1 cellular context compared by ENCODE assay signal in genomic region chr22:45424241-45424731, GRCh38.
TF ChIP-seq lines count a peak whose summit lies in the region.

No MANE protein-coding gene starts in this region.

TF ChIP-seq in GM23338, 12 proteins besides CTCF, POLR2A, EP300 and RAD21 (continued from another document):
- no peak for TF ChIP-seq JUNB (IDR thresholded peaks at IDR 0.05; ENCODE audit: unreplicated experiment)
TF ChIP-seq in GM23338: peak in this region for 0.
